In the genomic region with DNA sequence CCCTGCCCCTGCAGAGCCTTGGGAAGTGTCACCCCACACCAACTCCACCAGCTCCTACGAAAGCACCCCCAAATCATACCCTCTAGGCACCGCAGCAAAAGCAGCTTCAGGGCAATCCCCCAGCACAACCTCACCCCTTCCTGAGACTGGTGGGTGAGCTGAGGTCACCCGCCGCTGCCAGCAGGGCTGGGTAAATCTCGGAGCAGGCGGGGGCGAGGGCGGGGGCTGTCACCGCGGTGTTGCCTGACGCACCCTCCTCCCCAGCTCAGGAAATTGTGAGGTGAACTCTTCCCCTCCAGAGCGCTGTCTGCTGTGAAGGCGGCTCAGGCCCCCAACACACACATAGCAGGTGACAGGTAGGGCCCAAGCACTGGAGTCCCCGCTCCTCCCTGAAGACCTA, we compare ENCODE assay signal across 9 cellular contexts. TPM values are rescaled to one million over a fixed set of nuclear protein-coding genes. Genes with fewer than 3 reads are reported as not detected.
A peak's percentile ranks its signal among the peaks of the same experiment; 100 is the strongest.
DNase-seq lines count a peak whose midpoint lies in the region; ATAC-seq and TF ChIP-seq lines count a peak whose summit lies in the region.
"Had no signal": no experiment of that assay in that cellular context is flagged by ENCODE, and none has a peak within 500 bp of the region (broad histone marks: within the 10 kb centered on the region; RNA-seq: fewer than 3 reads in every experiment).

No MANE protein-coding gene starts in this region.

- intact Hi-C loops in naive thymus-derived CD4-positive, alpha-beta T cell (cut with micrococcal nuclease) = loop anchor here (1.0 to 10.0 kb wide), 7 partner anchors 8 to 121 kb away; partner anchors contain the start of genes BLM (in 1 of the 2), HDDC3 (in 1 of the 2) and UNC45A (in 1 of the 2)

- H3K27ac ChIP-seq in OCI-LY3 (ENCODE audit: low read length) = no peak overlapping the region
- peak overlapping the region; percentile 53 for H3K27ac ChIP-seq in naive thymus-derived CD4-positive, alpha-beta T cell (ENCODE audit: low read depth, low read length)
- H3K27ac ChIP-seq: ascending aorta had no signal

- no peak for TF ChIP-seq CTCF in OCI-LY3 (IDR thresholded peaks at IDR 0.05; ENCODE audit: low read depth, low read length)

- peaks cover 0 to 1% (median 0%) of the 10 kb centered on the region in 11 donors for H3K9me3 Mint-ChIP-seq in naive thymus-derived CD4-positive, alpha-beta T cell
- no peaks in the 10 kb centered on the region for H3K9me3 Mint-ChIP-seq in stimulated activated memory B cell treated with anti-CD40 and anti-IgM and Interleukin-4, amounts not matched to agents 10 μg/mL and 1 μg/mL and 100 μg/mL, for 72 hours

- H3K27ac Mint-ChIP-seq in naive thymus-derived CD4-positive, alpha-beta T cell = peak overlapping the region; percentile 77 to 95 (median 89)
- H3K27ac Mint-ChIP-seq in stimulated activated memory B cell treated with anti-CD40 and anti-IgM and Interleukin-4, amounts not matched to agents 10 μg/mL and 1 μg/mL and 100 μg/mL, for 72 hours = peak overlapping the region; percentile 41

- H3K9ac ChIP-seq in OCI-LY3 (ENCODE audit: low read length) = no peak overlapping the region

- POLR2A ChIA-PET in naive thymus-derived CD4-positive, alpha-beta T cell (lab: Charles Lee) = interaction anchor here (0.7 to 0.8 kb wide), 3 partner anchors 13 to 121 kb away, joined by 4 read pairs; partner anchors contain the start of gene BLM

- peak; percentile 98 for ATAC-seq in naive thymus-derived CD4-positive, alpha-beta T cell
- peak; percentile 90 for ATAC-seq in stimulated activated memory B cell treated with anti-CD40 and anti-IgM and Interleukin-4, amounts not matched to agents 10 μg/mL and 1 μg/mL and 100 μg/mL, for 72 hours
- ATAC-seq in HG02623 (IDR thresholded peaks at IDR 0.05; ENCODE audit: unreplicated experiment) = no peak

- peaks cover 21 to 81% (median 30%) of the 10 kb centered on the region in 7 donors for H3K4me1 Mint-ChIP-seq in naive thymus-derived CD4-positive, alpha-beta T cell
- peaks cover 49% of the 10 kb centered on the region for H3K4me1 Mint-ChIP-seq in stimulated activated memory B cell treated with anti-CD40 and anti-IgM and Interleukin-4, amounts not matched to agents 10 μg/mL and 1 μg/mL and 100 μg/mL, for 72 hours

- peak; percentile 91 to 95 for DNase-seq in activated T-cell treated with anti-CD3 and anti-CD28 coated beads, Interleukin-2, amount 50 U/mL, for 48 hours
- DNase-seq in naive thymus-derived CD4-positive, alpha-beta T cell = peak; percentile 66 to 92 (median 84)
- DNase-seq in amniotic stem cell (lab: John Stamatoyannopoulos, UW) (no peak), NCI-H69 (lab: John Stamatoyannopoulos, UW) (no peak), DMS79 treated with DMSO at 0.1 percent for 48 hours (lab: John Stamatoyannopoulos, UW) (no peak)

- no peaks in the 10 kb centered on the region for H3K79me2 ChIP-seq in OCI-LY3 (ENCODE audit: low read length)

- no peak overlapping the region; the same call in 1 of the 2 replicates for H2AFZ ChIP-seq in OCI-LY3 (ENCODE audit: low read depth, low read length)

- H4K20me1 ChIP-seq in OCI-LY3 (ENCODE audit: insufficient read depth, low read length) = no peaks in the 10 kb centered on the region

- H3K4me3 Mint-ChIP-seq in naive thymus-derived CD4-positive, alpha-beta T cell = peak overlapping the region; percentile 62 to 87 (median 76)
- H3K4me3 Mint-ChIP-seq in stimulated activated memory B cell treated with anti-CD40 and anti-IgM and Interleukin-4, amounts not matched to agents 10 μg/mL and 1 μg/mL and 100 μg/mL, for 72 hours = peak overlapping the region; percentile 35

- peaks cover 0 to 14% (median 0%) of the 10 kb centered on the region in 5 donors for H3K36me3 Mint-ChIP-seq in naive thymus-derived CD4-positive, alpha-beta T cell
- H3K36me3 Mint-ChIP-seq in stimulated activated memory B cell treated with anti-CD40 and anti-IgM and Interleukin-4, amounts not matched to agents 10 μg/mL and 1 μg/mL and 100 μg/mL, for 72 hours = no peaks in the 10 kb centered on the region

- H3K27me3 ChIP-seq in OCI-LY3 (ENCODE audit: low read depth, low read length) = peaks cover 37% of the 10 kb centered on the region
- no peaks in the 10 kb centered on the region for H3K27me3 ChIP-seq in naive thymus-derived CD4-positive, alpha-beta T cell (ENCODE audit: control insufficient read depth in 2 of 2, insufficient read depth in 2 of 2, low read length in 2 of 2)
- H3K27me3 ChIP-seq: ascending aorta had no signal

- CTCF ChIA-PET in naive thymus-derived CD4-positive, alpha-beta T cell (lab: Charles Lee) = interaction anchor here (0.9 kb wide), 1 partner anchor 190 kb away, joined by 6 read pairs; no protein-coding TSS in a partner anchor

- no peaks in the 10 kb centered on the region for H3K27me3 Mint-ChIP-seq in naive thymus-derived CD4-positive, alpha-beta T cell
- no peaks in the 10 kb centered on the region for H3K27me3 Mint-ChIP-seq in stimulated activated memory B cell treated with anti-CD40 and anti-IgM and Interleukin-4, amounts not matched to agents 10 μg/mL and 1 μg/mL and 100 μg/mL, for 72 hours

- peak overlapping the region; percentile 24 for H3K4me2 ChIP-seq in OCI-LY3 (ENCODE audit: low read length)

- H3K9me3 ChIP-seq in OCI-LY3 (ENCODE audit: insufficient read depth, low read length) = no peaks in the 10 kb centered on the region
- H3K9me3 ChIP-seq in naive thymus-derived CD4-positive, alpha-beta T cell (ENCODE audit: control insufficient read depth in 2 of 3, low read length in 3 of 3) = no peaks in the 10 kb centered on the region
- H3K9me3 ChIP-seq: ascending aorta had no signal

- H3K4me1 ChIP-seq in OCI-LY3 (ENCODE audit: low read length) = peaks cover 15% of the 10 kb centered on the region
- H3K4me1 ChIP-seq in naive thymus-derived CD4-positive, alpha-beta T cell (ENCODE audit: control insufficient read depth in 2 of 2, insufficient read depth in 2 of 2, low read length in 2 of 2) = peaks cover 18 to 27% of the 10 kb centered on the region in 2 donors
- H3K4me1 ChIP-seq: ascending aorta had no signal

- no peaks in the 10 kb centered on the region for H3K36me3 ChIP-seq in OCI-LY3 (replicated peaks; ENCODE audit: low read depth, low read length)
- no peaks in the 10 kb centered on the region for H3K36me3 ChIP-seq in naive thymus-derived CD4-positive, alpha-beta T cell (ENCODE audit: control insufficient read depth in 2 of 3, insufficient read depth in 3 of 3, low read length in 3 of 3)
- H3K36me3 ChIP-seq: ascending aorta had no signal

- 0 out of 2 replicates have a peak overlapping the region, but pooled peaks have one; percentile 6 for H3K4me3 ChIP-seq in OCI-LY3 (ENCODE audit: low read length)
- no peak overlapping the region for H3K4me3 ChIP-seq in naive thymus-derived CD4-positive, alpha-beta T cell (ENCODE audit: low read length)
- H3K4me3 ChIP-seq: ascending aorta had no signal

RNA-seq across cellular contexts. Expression of gene FURIN, which starts 30.3 kb away (rescaled TPM):
- 100 to 1,000 TPM in 1 of 5 experiments, 10 to 100 TPM in 4; 31.8 to 516 (median 58.9) TPM for total RNA-seq in naive thymus-derived CD4-positive, alpha-beta T cell
- polyA plus RNA-seq in naive thymus-derived CD4-positive, alpha-beta T cell = 1 to 10 TPM; 2.0 to 4.0 TPM

RNA-seq across cellular contexts. Expression of gene FES, which starts 46.2 kb away (rescaled TPM):
- total RNA-seq in naive thymus-derived CD4-positive, alpha-beta T cell = 10 to 100 TPM in 2 of 5 experiments, 1 to 10 TPM in 3; 2.3 to 78.6 (median 9.1) TPM
- not detected for polyA plus RNA-seq in naive thymus-derived CD4-positive, alpha-beta T cell

Comparison
In these comparisons a context has a peak if more than half of its experiments do, and no peak if none do; other contexts are left out.
1. DNase-seq: peak in activated T-cell treated with anti-CD3 and anti-CD28 coated beads, Interleukin-2, amount 50 U/mL, for 48 hours (2 of 2) and naive thymus-derived CD4-positive, alpha-beta T cell (9 of 9); none in amniotic stem cell (single experiment), NCI-H69 (single experiment) and DMS79 treated with DMSO at 0.1 percent for 48 hours (single experiment).